8 cellular contexts compared by ENCODE assay signal in the genomic region with DNA sequence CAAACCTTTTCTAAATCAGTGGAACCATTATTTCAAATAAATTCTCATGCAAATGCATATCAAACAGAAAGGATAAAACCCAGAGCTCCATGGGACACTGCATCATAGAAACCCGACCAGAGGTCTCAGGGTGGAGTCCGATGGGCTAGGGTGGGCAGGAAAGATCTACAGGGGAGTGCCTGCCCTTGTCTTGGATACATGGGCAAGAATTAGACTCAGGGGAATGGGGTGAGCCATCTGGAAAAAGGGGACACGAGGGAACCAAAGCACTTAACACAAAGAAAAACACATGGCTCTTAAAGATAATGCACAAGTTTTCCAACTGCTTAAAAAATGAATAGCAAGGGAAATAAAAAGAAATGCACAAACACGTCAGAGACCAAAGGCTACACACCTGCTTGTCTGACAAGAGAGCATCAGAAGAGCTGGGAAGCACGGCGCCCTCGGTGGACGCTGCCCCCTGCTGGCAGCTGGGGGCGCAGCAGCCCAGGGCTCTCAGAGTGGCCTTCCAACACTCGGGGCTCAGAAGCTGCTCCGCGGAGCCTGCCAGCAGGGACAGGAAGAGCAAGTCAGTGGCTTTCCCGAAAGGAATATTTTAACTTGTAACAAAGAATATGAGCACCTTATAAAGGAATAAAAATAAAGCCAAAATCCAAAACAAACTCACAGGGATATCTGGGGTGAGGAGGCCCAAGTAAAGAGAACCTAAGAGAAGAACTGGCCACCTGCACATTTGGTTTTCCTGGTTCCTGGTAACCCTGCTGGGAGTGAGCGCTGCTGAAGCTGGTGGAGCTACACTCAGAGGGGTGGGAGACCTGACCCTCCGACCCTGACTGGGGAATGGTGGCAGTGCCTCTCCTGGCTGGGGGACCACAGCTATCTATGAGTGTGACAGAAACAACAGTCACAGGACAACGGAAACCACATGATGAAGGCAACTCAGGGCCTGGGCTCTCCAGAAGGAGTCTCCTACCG. TPM values are rescaled to one million over a fixed set of nuclear protein-coding genes. Genes with fewer than 3 reads are reported as not detected.
DNase-seq lines count a peak whose midpoint lies in the region; ATAC-seq and TF ChIP-seq lines count a peak whose summit lies in the region.

No MANE protein-coding gene starts in this region.

- H3K36me3 Mint-ChIP-seq in activated CD4-positive, alpha-beta T cell treated with anti-CD3 and anti-CD28 coated beads, Interleukin-2, amount 10 ng/mL, durations not matched to agents 24 days and 14 days (ENCODE audit: low read depth) = peaks cover 38% of the 10 kb centered on the region

- no peaks in the 10 kb centered on the region for H3K4me1 ChIP-seq in right lobe of liver

- H3K27ac ChIP-seq in right lobe of liver = no peak overlapping the region

- peak; percentile 75 for ATAC-seq in GM18505 (IDR thresholded peaks at IDR 0.05; ENCODE audit: unreplicated experiment)
- peak; percentile 66 for ATAC-seq in HG03025 (IDR thresholded peaks at IDR 0.05; ENCODE audit: low FRiP score, unreplicated experiment)
- peak; percentile 100 for ATAC-seq in right lobe of liver

- H3K27ac Mint-ChIP-seq in activated CD4-positive, alpha-beta T cell treated with anti-CD3 and anti-CD28 coated beads, Interleukin-2, amount 10 ng/mL, durations not matched to agents 24 days and 14 days = no peak overlapping the region

- H3K27me3 Mint-ChIP-seq in activated CD4-positive, alpha-beta T cell treated with anti-CD3 and anti-CD28 coated beads, Interleukin-2, amount 10 ng/mL, durations not matched to agents 24 days and 14 days = no peaks in the 10 kb centered on the region

- peaks cover 0 to 35% (median 7%) of the 10 kb centered on the region in 4 donors for H3K36me3 ChIP-seq in right lobe of liver

- no peaks in the 10 kb centered on the region for H3K27me3 ChIP-seq in right lobe of liver

- H3K4me3 Mint-ChIP-seq in activated CD4-positive, alpha-beta T cell treated with anti-CD3 and anti-CD28 coated beads, Interleukin-2, amount 10 ng/mL, durations not matched to agents 24 days and 14 days = no peak overlapping the region

- TF ChIP-seq CTCF in choroid plexus epithelial cell (conservative IDR thresholded peaks at IDR 0.05; ENCODE audit: low read depth, low read length) (peak; percentile 98), right lobe of liver (IDR thresholded peaks at IDR 0.05) (peak; percentile 96 to 100 (median 100))

- peaks cover 6% of the 10 kb centered on the region for H3K9me3 Mint-ChIP-seq in activated CD4-positive, alpha-beta T cell treated with anti-CD3 and anti-CD28 coated beads, Interleukin-2, amount 10 ng/mL, durations not matched to agents 24 days and 14 days

- intact Hi-C loops in activated CD4-positive, alpha-beta T cell treated with anti-CD3 and anti-CD28 coated beads, Interleukin-2, amount 10 ng/mL, durations not matched to agents 24 days and 14 days (cut with micrococcal nuclease) = loop anchor here (1.0 to 5.0 kb wide), 5 partner anchors 78 to 215 kb away; partner anchors contain the start of gene PSTPIP2
- intact Hi-C loops in right lobe of liver (cut with DNase I) = loop anchor here in 1 of 2 donors (10.0 kb wide), 2 partner anchors 165 to 185 kb away; no protein-coding TSS in a partner anchor

- TF ChIP-seq POLR2A in GM18505 (IDR thresholded peaks at IDR 0.05; ENCODE audit: borderline replicate concordance, extremely low read depth, insufficient read depth, insufficient read length) (no peak), right lobe of liver (IDR thresholded peaks at IDR 0.05) (no peak)

- no peaks in the 10 kb centered on the region for H3K9me3 ChIP-seq in right lobe of liver

- DNase-seq in A172 (ENCODE audit: low spot score) (peak; percentile 27), NCI-H2196 (lab: John Stamatoyannopoulos, UW; ENCODE audit: unreplicated experiment) (peak; percentile 85), choroid plexus epithelial cell (ENCODE audit: low read depth) (peak; percentile 75), right lobe of liver (peak; percentile 75 to 80 (median 75))
- DNase-seq in activated CD4-positive, alpha-beta T cell treated with anti-CD3 and anti-CD28 coated beads, Interleukin-2, amount 10 ng/mL, durations not matched to agents 24 days and 14 days = peak; percentile 92
- peak; percentile 59 for DNase-seq in stimulated activated CD8-positive, alpha-beta memory T cell treated with anti-CD3 and anti-CD28 coated beads, Interleukin-12 subunit alpha, Interleukin-12 subunit beta, amount 100 ng/mL, for 1 hour (ENCODE audit: low read depth)

- H3K4me3 ChIP-seq in choroid plexus epithelial cell (ENCODE audit: low read depth, low read length) (no peak overlapping the region), right lobe of liver (no peak overlapping the region)

- WGBS in right lobe of liver (ENCODE audit: insufficient coverage, low coverage, low lambda C conversion rate, missing lambda C conversion rate) = 16% methylated on average over 13 of the region's 17 CpGs

- H3K4me1 Mint-ChIP-seq in activated CD4-positive, alpha-beta T cell treated with anti-CD3 and anti-CD28 coated beads, Interleukin-2, amount 10 ng/mL, durations not matched to agents 24 days and 14 days = peaks cover 10% of the 10 kb centered on the region

RNA-seq across cellular contexts. Expression of gene SIGLEC15, which starts 54.5 kb away (rescaled TPM):
- total RNA-seq in A172 (2014; rRNA removed; shearing (Covaris generic)) = 0.07 and 0.12 TPM in 2 replicates
- total RNA-seq in activated CD4-positive, alpha-beta T cell treated with anti-CD3 and anti-CD28 coated beads, Interleukin-2, amount 10 ng/mL, durations not matched to agents 24 days and 14 days = not detected in 2 replicates
- total RNA-seq in right lobe of liver = under 1 TPM in 4 of 6 experiments, not detected in 2; 0.12 to 0.35 (median 0.19) TPM

Comparison
In these comparisons a context has a peak if more than half of its experiments do, and no peak if none do; other contexts are left out.
1. DNase-seq: peak in every context shown above with its lines; median percentile 92 in activated CD4-positive, alpha-beta T cell treated with anti-CD3 and anti-CD28 coated beads, Interleukin-2, amount 10 ng/mL, durations not matched to agents 24 days and 14 days; 85 in NCI-H2196; 75 in choroid plexus epithelial cell; 75 in right lobe of liver; 59 in stimulated activated CD8-positive, alpha-beta memory T cell treated with anti-CD3 and anti-CD28 coated beads, Interleukin-12 subunit alpha, Interleukin-12 subunit beta, amount 100 ng/mL, for 1 hour; 27 in A172.